ENCODE assay signal across 8 cellular contexts in the genomic region with DNA sequence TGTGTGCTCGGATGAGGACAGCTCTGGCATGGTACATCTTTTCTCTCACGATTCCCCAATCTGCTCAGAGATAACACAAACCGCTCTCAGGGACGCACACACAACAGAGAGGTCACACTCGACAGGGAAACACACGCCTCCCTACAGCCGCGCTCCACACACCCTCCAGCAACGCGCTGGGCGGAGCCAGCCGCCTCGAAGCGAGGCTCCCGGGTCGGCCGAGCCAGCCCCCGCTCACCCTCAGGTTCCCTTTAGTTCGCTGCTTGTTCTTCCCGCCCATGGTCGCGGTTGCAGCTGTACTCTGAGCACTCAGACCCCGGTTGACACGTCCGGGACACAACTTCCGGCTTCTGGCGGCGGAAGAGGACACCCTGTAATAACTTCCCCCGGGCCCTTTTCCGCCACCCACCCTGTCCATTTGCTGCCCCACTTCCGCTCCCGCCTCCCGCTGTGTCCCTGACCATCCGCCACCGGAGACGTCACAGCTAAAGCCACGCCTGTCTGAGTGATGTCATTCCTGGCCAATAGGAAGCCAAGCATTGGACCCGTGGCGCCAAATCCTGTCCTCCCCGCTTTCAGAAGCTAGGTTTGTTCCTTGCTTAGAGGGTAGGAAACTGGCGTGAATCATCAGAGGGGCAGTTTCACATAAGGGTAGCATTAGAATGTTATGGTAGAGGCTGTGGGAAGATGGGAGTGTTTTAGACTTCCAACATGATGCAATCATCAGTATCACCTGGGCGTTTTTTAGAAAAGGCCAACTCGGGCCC. TPM values are rescaled to one million over a fixed set of nuclear protein-coding genes. Genes with fewer than 3 reads are reported as not detected.
DNase-seq lines count a peak whose midpoint lies in the region; ATAC-seq and TF ChIP-seq lines count a peak whose summit lies in the region.

A gene with protein sequence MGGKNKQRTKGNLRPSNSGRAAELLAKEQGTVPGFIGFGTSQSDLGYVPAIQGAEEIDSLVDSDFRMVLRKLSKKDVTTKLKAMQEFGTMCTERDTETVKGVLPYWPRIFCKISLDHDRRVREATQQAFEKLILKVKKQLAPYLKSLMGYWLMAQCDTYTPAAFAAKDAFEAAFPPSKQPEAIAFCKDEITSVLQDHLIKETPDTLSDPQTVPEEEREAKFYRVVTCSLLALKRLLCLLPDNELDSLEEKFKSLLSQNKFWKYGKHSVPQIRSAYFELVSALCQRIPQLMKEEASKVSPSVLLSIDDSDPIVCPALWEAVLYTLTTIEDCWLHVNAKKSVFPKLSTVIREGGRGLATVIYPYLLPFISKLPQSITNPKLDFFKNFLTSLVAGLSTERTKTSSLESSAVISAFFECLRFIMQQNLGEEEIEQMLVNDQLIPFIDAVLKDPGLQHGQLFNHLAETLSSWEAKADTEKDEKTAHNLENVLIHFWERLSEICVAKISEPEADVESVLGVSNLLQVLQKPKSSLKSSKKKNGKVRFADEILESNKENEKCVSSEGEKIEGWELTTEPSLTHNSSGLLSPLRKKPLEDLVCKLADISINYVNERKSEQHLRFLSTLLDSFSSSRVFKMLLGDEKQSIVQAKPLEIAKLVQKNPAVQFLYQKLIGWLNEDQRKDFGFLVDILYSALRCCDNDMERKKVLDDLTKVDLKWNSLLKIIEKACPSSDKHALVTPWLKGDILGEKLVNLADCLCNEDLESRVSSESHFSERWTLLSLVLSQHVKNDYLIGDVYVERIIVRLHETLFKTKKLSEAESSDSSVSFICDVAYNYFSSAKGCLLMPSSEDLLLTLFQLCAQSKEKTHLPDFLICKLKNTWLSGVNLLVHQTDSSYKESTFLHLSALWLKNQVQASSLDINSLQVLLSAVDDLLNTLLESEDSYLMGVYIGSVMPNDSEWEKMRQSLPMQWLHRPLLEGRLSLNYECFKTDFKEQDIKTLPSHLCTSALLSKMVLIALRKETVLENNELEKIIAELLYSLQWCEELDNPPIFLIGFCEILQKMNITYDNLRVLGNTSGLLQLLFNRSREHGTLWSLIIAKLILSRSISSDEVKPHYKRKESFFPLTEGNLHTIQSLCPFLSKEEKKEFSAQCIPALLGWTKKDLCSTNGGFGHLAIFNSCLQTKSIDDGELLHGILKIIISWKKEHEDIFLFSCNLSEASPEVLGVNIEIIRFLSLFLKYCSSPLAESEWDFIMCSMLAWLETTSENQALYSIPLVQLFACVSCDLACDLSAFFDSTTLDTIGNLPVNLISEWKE (N-terminal part only) (minus strand): TSS at position 352 of the 767 bp plus-strand sequence. CDS start 72 bp downstream, at position 280.

- H3K27ac ChIP-seq in C4-2B (peak within 1 kb of the TSS; percentile 90), dorsolateral prefrontal cortex (peak within 1 kb of the TSS in 58 of 59 donors; percentile 30 to 96 (median 87)), liver (ENCODE audit: low read depth in 1 of 2, low read length in 2 of 2) (peak within 1 kb of the TSS; percentile 51 to 79)

- H3K4me3 ChIP-seq in dorsolateral prefrontal cortex, result peak within 1 kb of the TSS; percentile 61 to 100 (median 93)
- peak within 1 kb of the TSS; percentile 85 to 96 (median 95) for H3K4me3 ChIP-seq in liver (ENCODE audit: low read depth in 1 of 3, low read length in 3 of 3)

- DNase-seq in NCI-H774 (lab: John Stamatoyannopoulos, UW), result peak; percentile 97
- DNase-seq in activated CD4-positive, alpha-beta T cell treated with anti-CD3 and anti-CD28 coated beads, Interleukin-2, amount 50 U/mL, for 4 hours, result peak; percentile 99
- DNase-seq in dorsolateral prefrontal cortex, result peak; percentile 97 to 99 (median 99)
- peak; percentile 100 for DNase-seq in stimulated activated CD4-positive, alpha-beta T cell treated with anti-CD3 and anti-CD28 coated beads, Interleukin-4, amount 100 ng/mL, for 24 hours

- no peaks in the 10 kb centered on the region for H3K36me3 ChIP-seq in liver (ENCODE audit: control insufficient read depth in 4 of 4, insufficient read depth in 3 of 4, low read depth in 1 of 4, low read length in 3 of 4)

- no peaks in the 10 kb centered on the region for H3K27me3 ChIP-seq in dorsolateral prefrontal cortex
- H3K27me3 ChIP-seq in liver (ENCODE audit: control insufficient read depth in 4 of 4, insufficient read depth in 4 of 4, low read length in 3 of 4), result no peaks in the 10 kb centered on the region

- intact Hi-C loops in dorsolateral prefrontal cortex (cut with DNase I), result loop anchor here (2.0 to 10.0 kb wide), 2 partner anchors 32 to 108 kb away; partner anchors contain the start of gene USP16 (in 1 of the 2)

- H3K9me3 ChIP-seq in liver (ENCODE audit: control insufficient read depth in 4 of 4, low read length in 3 of 4), result no peaks in the 10 kb centered on the region

- TF ChIP-seq CTCF in C4-2B (conservative IDR thresholded peaks at IDR 0.05) (no peak), dorsolateral prefrontal cortex (IDR thresholded peaks at IDR 0.05 in 54 of 56, conservative IDR thresholded peaks at IDR 0.05 in 2 of 56; ENCODE audit: low read depth in 1 of 56, partially characterized antibody in 56 of 56) (peak in 17 of 56 donors; percentile 5 to 44 (median 23)), liver (IDR thresholded peaks at IDR 0.05; ENCODE audit: low read depth, low read length, missing input control) (no peak)

- WGBS in liver, result under 1% methylated on average over 43 of the region's 43 CpGs

- TF ChIP-seq RAD21 in liver (IDR thresholded peaks at IDR 0.05), result peak in 1 of 2 donors; percentile 23

- peak within 1 kb of the TSS; percentile 91 to 98 for H3K9ac ChIP-seq in liver (ENCODE audit: low read depth in 1 of 2, low read length in 2 of 2)

- H3K4me1 ChIP-seq in liver (ENCODE audit: control insufficient read depth in 4 of 4, insufficient read depth in 4 of 4, low read length in 3 of 4), result peaks cover 0 to 25% (median 20%) of the 10 kb centered on the region in 4 donors

- ATAC-seq in GM19395 (IDR thresholded peaks at IDR 0.05; ENCODE audit: unreplicated experiment) (peak; percentile 98), HG03565 (IDR thresholded peaks at IDR 0.05; ENCODE audit: unreplicated experiment) (peak; percentile 95)

TF ChIP-seq in liver, 16 proteins besides CTCF, POLR2A, EP300 and RAD21:
- TF ChIP-seq, protein P1, sequence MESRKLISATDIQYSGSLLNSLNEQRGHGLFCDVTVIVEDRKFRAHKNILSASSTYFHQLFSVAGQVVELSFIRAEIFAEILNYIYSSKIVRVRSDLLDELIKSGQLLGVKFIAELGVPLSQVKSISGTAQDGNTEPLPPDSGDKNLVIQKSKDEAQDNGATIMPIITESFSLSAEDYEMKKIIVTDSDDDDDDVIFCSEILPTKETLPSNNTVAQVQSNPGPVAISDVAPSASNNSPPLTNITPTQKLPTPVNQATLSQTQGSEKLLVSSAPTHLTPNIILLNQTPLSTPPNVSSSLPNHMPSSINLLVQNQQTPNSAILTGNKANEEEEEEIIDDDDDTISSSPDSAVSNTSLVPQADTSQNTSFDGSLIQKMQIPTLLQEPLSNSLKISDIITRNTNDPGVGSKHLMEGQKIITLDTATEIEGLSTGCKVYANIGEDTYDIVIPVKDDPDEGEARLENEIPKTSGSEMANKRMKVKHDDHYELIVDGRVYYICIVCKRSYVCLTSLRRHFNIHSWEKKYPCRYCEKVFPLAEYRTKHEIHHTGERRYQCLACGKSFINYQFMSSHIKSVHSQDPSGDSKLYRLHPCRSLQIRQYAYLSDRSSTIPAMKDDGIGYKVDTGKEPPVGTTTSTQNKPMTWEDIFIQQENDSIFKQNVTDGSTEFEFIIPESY (IDR thresholded peaks at IDR 0.05), result no peak
- TF ChIP-seq HNF4G (IDR thresholded peaks at IDR 0.05), result no peak
- peak; percentile 54 for TF ChIP-seq YY1 (IDR thresholded peaks at IDR 0.05)
- peak; percentile 78 to 79 for TF ChIP-seq EGR1 (IDR thresholded peaks at IDR 0.05; ENCODE audit: low read depth in 2 of 2)
- peak; percentile 83 for TF ChIP-seq SP1 (IDR thresholded peaks at IDR 0.05)
- TF ChIP-seq GABPA (IDR thresholded peaks at IDR 0.05 in 1 of 2, conservative IDR thresholded peaks at IDR 0.05 in 1 of 2), result peak; percentile 100
- TF ChIP-seq RXRA (IDR thresholded peaks at IDR 0.05), result peak; percentile 33 to 55
- TF ChIP-seq, protein P2, sequence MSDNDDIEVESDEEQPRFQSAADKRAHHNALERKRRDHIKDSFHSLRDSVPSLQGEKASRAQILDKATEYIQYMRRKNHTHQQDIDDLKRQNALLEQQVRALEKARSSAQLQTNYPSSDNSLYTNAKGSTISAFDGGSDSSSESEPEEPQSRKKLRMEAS (IDR thresholded peaks at IDR 0.05), result peak; percentile 66
- TF ChIP-seq JUND (IDR thresholded peaks at IDR 0.05), result peak; percentile 90 to 94

RNA-seq across cellular contexts. Expression of the gene that starts here (rescaled TPM):
- total RNA-seq in dorsolateral prefrontal cortex, result 10 to 100 TPM; 20.9 to 41.3 (median 32.8) TPM
- total RNA-seq in liver, result 10 to 100 TPM; 13.2 to 22.1 TPM
- polyA plus RNA-seq in liver, result 1 to 10 TPM; 3.9 to 6.1 TPM

Comparison
In these comparisons a context has a peak if more than half of its experiments do, and no peak if none do; other contexts are left out.
1. Peak in every context shown above with its lines: DNase-seq, ATAC-seq, H3K4me3 ChIP-seq and H3K27ac ChIP-seq.